In the genomic region with DNA sequence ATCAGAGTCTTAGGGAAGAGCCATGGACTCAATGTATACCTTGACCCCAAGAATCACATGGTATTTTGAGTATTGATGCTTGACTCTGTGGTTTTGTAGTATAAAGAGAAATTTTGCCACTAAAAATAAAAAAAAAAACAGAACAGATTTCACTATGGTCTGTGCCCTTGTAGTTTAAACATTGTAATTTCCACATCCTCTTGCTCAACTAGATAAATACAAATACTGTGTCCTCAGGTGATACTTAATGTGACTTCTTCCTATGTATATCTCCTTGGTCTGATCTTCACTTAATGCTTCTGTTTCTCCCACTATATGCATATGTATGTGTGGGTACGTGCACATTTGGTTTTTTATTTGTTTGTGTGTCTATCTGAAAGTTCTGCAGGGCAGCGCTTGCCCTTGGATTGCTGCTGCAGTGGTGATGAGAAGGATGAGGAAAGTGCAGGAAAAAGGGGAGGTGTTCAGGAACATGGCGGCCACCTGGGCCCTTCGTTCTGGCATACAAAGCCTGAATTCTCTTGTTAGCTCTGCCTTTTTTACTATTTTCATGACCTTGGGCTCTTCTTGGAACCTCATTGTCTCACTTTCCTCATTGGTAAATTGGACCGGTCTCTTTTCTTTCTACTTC, we compare ENCODE assay signal across 21 cellular contexts.
"Had no signal": no experiment of that assay in that cellular context is flagged by ENCODE, and none has a peak within 500 bp of the region (broad histone marks: within the 10 kb centered on the region; RNA-seq: fewer than 3 reads in every experiment).

No MANE protein-coding gene starts in this region.

- H3K36me3 Mint-ChIP-seq: type B pancreatic cell had no signal

- H3K4me3 ChIP-seq: dorsolateral prefrontal cortex, left lung, psoas muscle, suprapubic skin, thyroid gland, uterus had no signal

- H3K9me3 Mint-ChIP-seq: nephron progenitor cell; stimulated activated effector memory CD8-positive, alpha-beta T cell treated with anti-CD3 and anti-CD28 coated beads, Interleukin-12 subunit alpha, Interleukin-12 subunit beta, amount 100 ng/mL, for 72 hours; type B pancreatic cell had no signal

- DNase-seq: cortex of kidney; dorsolateral prefrontal cortex; effector CD8-positive, alpha-beta T cell; foreskin melanocyte; head of caudate nucleus; hypothalamus; kidney glomerular epithelial cell; left lung; naive thymus-derived CD4-positive, alpha-beta T cell; nephron progenitor cell; psoas muscle; retina; small intestine; stimulated activated CD4-positive, alpha-beta T cell treated with anti-CD3 and anti-CD28 coated beads, Interleukin-12 subunit alpha, Interleukin-12 subunit beta, amount 100 ng/mL, for 4 hours; stimulated activated naive CD8-positive, alpha-beta T cell treated with anti-CD3 and anti-CD28 coated beads, Interleukin-15, Interleukin-2, amounts not matched to agents 100 U/mL and 50 U/mL, for 24 hours; thyroid gland; uterus had no signal

- H3K4me1 ChIP-seq: psoas muscle, suprapubic skin, thyroid gland, uterus had no signal

- ATAC-seq: naive thymus-derived CD4-positive, alpha-beta T cell; psoas muscle; stimulated activated effector memory CD8-positive, alpha-beta T cell treated with anti-CD3 and anti-CD28 coated beads, Interleukin-12 subunit alpha, Interleukin-12 subunit beta, amount 100 ng/mL, for 72 hours; stimulated activated naive CD8-positive, alpha-beta T cell treated with anti-CD3 and anti-CD28 coated beads, Interleukin-15, Interleukin-2, amounts not matched to agents 100 U/mL and 50 U/mL, for 24 hours had no signal

- H3K36me3 ChIP-seq: left lung, neutrophil, suprapubic skin, thyroid gland, uterus had no signal

- H3K27ac Mint-ChIP-seq: naive thymus-derived CD4-positive, alpha-beta T cell; nephron progenitor cell; stimulated activated effector memory CD8-positive, alpha-beta T cell treated with anti-CD3 and anti-CD28 coated beads, Interleukin-12 subunit alpha, Interleukin-12 subunit beta, amount 100 ng/mL, for 72 hours; type B pancreatic cell had no signal

- H3K4me3 Mint-ChIP-seq: naive thymus-derived CD4-positive, alpha-beta T cell; nephron progenitor cell; stimulated activated effector memory CD8-positive, alpha-beta T cell treated with anti-CD3 and anti-CD28 coated beads, Interleukin-12 subunit alpha, Interleukin-12 subunit beta, amount 100 ng/mL, for 72 hours; type B pancreatic cell had no signal

- H3K27me3 ChIP-seq: dorsolateral prefrontal cortex, left lung, suprapubic skin, thyroid gland, uterus had no signal

- H3K27ac ChIP-seq: dorsolateral prefrontal cortex, left lung, neutrophil, psoas muscle, suprapubic skin, thyroid gland, uterus had no signal

- H3K9me3 ChIP-seq: left lung, neutrophil, psoas muscle, suprapubic skin, thyroid gland, uterus had no signal
